Comparison of ENCODE assay signal across 27 cellular contexts in the genomic region with DNA sequence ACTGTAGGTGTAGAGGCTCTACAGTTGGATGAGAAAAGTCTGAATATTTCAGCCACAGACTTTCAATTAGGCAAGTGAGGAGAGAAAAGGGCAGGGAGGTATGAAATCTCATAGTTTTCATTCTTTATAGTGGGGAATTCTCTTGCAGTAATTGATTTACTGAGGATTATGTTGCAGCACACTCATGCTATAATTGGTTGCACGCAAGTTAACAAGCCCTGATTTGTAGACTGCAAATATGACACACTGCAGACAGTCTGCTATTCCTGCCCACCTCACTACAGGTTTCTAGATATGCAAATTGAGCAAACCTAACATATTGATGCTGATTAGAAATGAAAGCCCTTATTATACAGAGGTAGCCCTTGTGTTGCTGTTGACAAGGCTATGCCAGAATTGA.
"Had no signal": no experiment of that assay in that cellular context is flagged by ENCODE, and none has a peak within 500 bp of the region (broad histone marks: within the 10 kb centered on the region; RNA-seq: fewer than 3 reads in every experiment).

No MANE protein-coding gene starts in this region.

- ATAC-seq: activated CD4-positive, alpha-beta T cell treated with anti-CD3 and anti-CD28 coated beads for 36 hours; activated T-cell treated with anti-CD3 and anti-CD28 coated beads, Interleukin-2, amount 50 U/mL, for 72 hours; esophagus mucosa; foreskin keratinocyte; left colon; naive thymus-derived CD4-positive, alpha-beta T cell; upper lobe of right lung had no signal

- H3K9me3 ChIP-seq: adrenal gland, heart left ventricle, ovary, suprapubic skin, tibial artery, upper lobe of right lung had no signal

- H3K27me3 Mint-ChIP-seq: brain, progenitor cell of endocrine pancreas had no signal

- H3K4me1 ChIP-seq: adrenal gland, foreskin keratinocyte had no signal

- H3K36me3 ChIP-seq: adrenal gland, heart left ventricle, ovary, suprapubic skin, tibial artery, upper lobe of right lung had no signal

- H3K4me3 ChIP-seq: adrenal gland, heart left ventricle, ovary, suprapubic skin, tibial artery, upper lobe of right lung had no signal

- H3K36me3 Mint-ChIP-seq: activated naive CD8-positive, alpha-beta T cell; brain; immature natural killer cell; naive thymus-derived CD4-positive, alpha-beta T cell had no signal

- H3K9me3 Mint-ChIP-seq: activated T-cell treated with anti-CD3 and anti-CD28 coated beads, Interleukin-2, amount 50 U/mL, for 72 hours had no signal

- DNase-seq: activated CD4-positive, alpha-beta T cell treated with anti-CD3 and anti-CD28 coated beads for 36 hours; activated CD4-positive, CD25-positive, alpha-beta regulatory T cell; activated naive CD4-positive, alpha-beta T cell treated with Interleukin-2 at 50 U/mL for 16 hours; activated T-cell treated with anti-CD3 and anti-CD28 coated beads for 4 hours; activated T-cell treated with anti-CD3 and anti-CD28 coated beads, Interleukin-2, amount 50 U/mL, for 72 hours; adrenal gland; aorta; central memory CD4-positive, alpha-beta T cell; foreskin keratinocyte; heart left ventricle; hypothalamus; immature natural killer cell; kidney; left colon; midbrain; naive thymus-derived CD4-positive, alpha-beta T cell; ovary; stimulated activated CD4-positive, alpha-beta T cell treated with anti-CD3 and anti-CD28 coated beads, Interleukin-15, amount 100 ng/mL, for 24 hours; stimulated activated CD4-positive, alpha-beta T cell treated with anti-CD3 and anti-CD28 coated beads, Interleukin-2, amount 100 ng/mL, for 24 hours; stimulated activated naive CD4-positive, alpha-beta T cell; tibial artery; upper lobe of right lung had no signal

- H3K27me3 ChIP-seq: adrenal gland, foreskin keratinocyte, heart left ventricle, ovary, suprapubic skin, tibial artery, upper lobe of right lung had no signal

- H3K27ac ChIP-seq: adrenal gland, foreskin keratinocyte, ovary, suprapubic skin, tibial artery, upper lobe of right lung had no signal

- H3K4me3 Mint-ChIP-seq: activated CD4-positive, alpha-beta T cell treated with anti-CD3 and anti-CD28 coated beads for 36 hours; activated naive CD8-positive, alpha-beta T cell; activated T-cell treated with anti-CD3 and anti-CD28 coated beads, Interleukin-2, amount 50 U/mL, for 72 hours; brain; immature natural killer cell; naive thymus-derived CD4-positive, alpha-beta T cell had no signal

- H3K4me1 Mint-ChIP-seq: activated CD4-positive, alpha-beta T cell treated with anti-CD3 and anti-CD28 coated beads for 36 hours; immature natural killer cell; naive thymus-derived CD4-positive, alpha-beta T cell had no signal

- H3K27ac Mint-ChIP-seq: activated CD4-positive, alpha-beta T cell treated with anti-CD3 and anti-CD28 coated beads for 36 hours; activated naive CD8-positive, alpha-beta T cell; activated T-cell treated with anti-CD3 and anti-CD28 coated beads, Interleukin-2, amount 50 U/mL, for 72 hours; immature natural killer cell; naive thymus-derived CD4-positive, alpha-beta T cell had no signal
